In the genomic region with DNA sequence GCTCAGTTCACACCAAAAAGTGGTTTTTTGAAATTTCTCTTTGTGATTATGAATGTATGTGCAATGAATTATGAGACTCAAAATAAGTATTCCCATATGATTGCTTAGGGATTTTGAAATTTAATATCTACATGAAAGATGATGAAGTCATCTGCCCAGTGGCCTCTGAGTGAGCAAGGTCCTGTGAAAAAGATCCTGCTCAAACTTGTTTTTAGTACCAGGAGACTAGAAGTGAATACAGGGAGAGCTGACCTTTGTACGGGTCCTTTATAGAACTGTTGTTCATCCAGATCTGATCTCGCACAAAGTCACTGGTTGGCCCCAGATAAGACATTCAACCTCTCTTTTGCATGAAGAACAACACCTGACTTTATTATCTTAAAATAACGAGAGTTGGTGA, we compare ENCODE assay signal across 18 cellular contexts.
A peak's percentile ranks its signal among the peaks of the same experiment; 100 is the strongest.
DNase-seq lines count a peak whose midpoint lies in the region; ATAC-seq and TF ChIP-seq lines count a peak whose summit lies in the region.
"Had no signal": no experiment of that assay in that cellular context is flagged by ENCODE, and none has a peak within 500 bp of the region (broad histone marks: within the 10 kb centered on the region; RNA-seq: fewer than 3 reads in every experiment).

No MANE protein-coding gene starts in this region.

- H3K36me3 ChIP-seq in breast epithelium = no peaks in the 10 kb centered on the region
- H3K36me3 ChIP-seq in osteoblast (ENCODE audit: insufficient read depth, low read length) = no peaks in the 10 kb centered on the region
- H3K36me3 ChIP-seq: BLaER1, HAP-1 had no signal

- no peaks in the 10 kb centered on the region for H3K27me3 Mint-ChIP-seq in MCF 10A (ENCODE audit: insufficient read depth, unreplicated experiment)

- no peaks in the 10 kb centered on the region for H3K27me3 ChIP-seq in breast epithelium
- H3K27me3 ChIP-seq in osteoblast (ENCODE audit: insufficient read depth, low read length) = peaks cover 2% of the 10 kb centered on the region
- H3K27me3 ChIP-seq: BLaER1 had no signal

- CTCF ChIA-PET in MCF 10A (lab: Yijun Ruan, JAX) = interaction anchor here (1.4 to 2.4 kb wide), 2 partner anchors 38 to 151 kb away, joined by 3 to 10 read pairs; partner anchors contain the start of gene MAF

- H3K27ac ChIP-seq in breast epithelium = peak overlapping the region in 1 of 2 donors; percentile 26
- H3K27ac ChIP-seq in osteoblast (ENCODE audit: low read depth, low read length) = no peak overlapping the region
- H3K27ac ChIP-seq: BLaER1 had no signal

- intact Hi-C loops in MCF 10A (cut with micrococcal nuclease) = no loop called here
- intact Hi-C loops in breast epithelium (cut with DNase I; ENCODE audit: low total_unique reads) = no loop called here

- no peak overlapping the region for H2AFZ ChIP-seq in osteoblast (ENCODE audit: low read length)

- no peak for TF ChIP-seq POLR2A in breast epithelium (IDR thresholded peaks at IDR 0.05)

- no peaks in the 10 kb centered on the region for H4K20me1 ChIP-seq in osteoblast (ENCODE audit: insufficient read depth, low read length)
- H4K20me1 ChIP-seq: BLaER1 had no signal

- no peaks in the 10 kb centered on the region for H3K9me3 ChIP-seq in breast epithelium
- H3K9me3 ChIP-seq in osteoblast (ENCODE audit: low read depth, low read length) = peaks cover 3% of the 10 kb centered on the region
- H3K9me3 ChIP-seq: BLaER1, HAP-1 had no signal

- POLR2A ChIA-PET in MCF 10A (lab: Yijun Ruan, JAX) = interaction anchor here (0.6 to 3.5 kb wide), 16 partner anchors 9 to 151 kb away, joined by 3 to 18 read pairs (median 4); partner anchors contain the start of gene MAF

- H3K4me2 ChIP-seq in osteoblast (ENCODE audit: insufficient read depth, low read length) = no peak overlapping the region
- H3K4me2 ChIP-seq: BLaER1 had no signal

- no peaks in the 10 kb centered on the region for H3K79me2 ChIP-seq in osteoblast (ENCODE audit: insufficient read depth, low read length)

- ATAC-seq in GM21360 (IDR thresholded peaks at IDR 0.05; ENCODE audit: unreplicated experiment) (no peak), GM21423 (IDR thresholded peaks at IDR 0.05; ENCODE audit: unreplicated experiment) (no peak), HG02870 (IDR thresholded peaks at IDR 0.05; ENCODE audit: unreplicated experiment) (no peak)
- ATAC-seq: PC-3 had no signal

- peak overlapping the region; percentile 9 for H3K27ac Mint-ChIP-seq in MCF 10A (ENCODE audit: low read depth, unreplicated experiment)

- no peak overlapping the region for H3K4me3 Mint-ChIP-seq in MCF 10A (ENCODE audit: unreplicated experiment)

- TF ChIP-seq CTCF in MCF 10A (IDR thresholded peaks at IDR 0.05; ENCODE audit: unreplicated experiment) = no peak
- TF ChIP-seq CTCF in breast epithelium (IDR thresholded peaks at IDR 0.05) = no peak
- TF ChIP-seq CTCF in osteoblast (IDR thresholded peaks at IDR 0.05; ENCODE audit: extremely low read depth, low read depth, low read length) = no peak

- no peak overlapping the region for H3K4me3 ChIP-seq in breast epithelium
- H3K4me3 ChIP-seq in osteoblast (ENCODE audit: insufficient read depth, low read length) = no peak overlapping the region
- H3K4me3 ChIP-seq: BLaER1, HAP-1 had no signal

- no TSS peak for BruUV-seq in MCF 10A (replicated peaks; lab: Mats Ljungman, UMichigan)

- H3K9me3 Mint-ChIP-seq in MCF 10A (ENCODE audit: unreplicated experiment) = no peaks in the 10 kb centered on the region

- no peaks in the 10 kb centered on the region for H3K36me3 Mint-ChIP-seq in MCF 10A (ENCODE audit: insufficient read depth, unreplicated experiment)

- H3K4me1 Mint-ChIP-seq in MCF 10A (ENCODE audit: insufficient read depth, unreplicated experiment) = peaks cover 39% of the 10 kb centered on the region

- H3K4me1 ChIP-seq in breast epithelium (peaks cover 0 to 16% of the 10 kb centered on the region in 2 donors), osteoblast (ENCODE audit: insufficient read depth, low read length) (peaks cover 13% of the 10 kb centered on the region)
- H3K4me1 ChIP-seq: HAP-1 had no signal

- DNase-seq in MCF 10A (ENCODE audit: unreplicated experiment) (peak; percentile 47), breast epithelium (ENCODE audit: low spot score in 2 of 2) (no peak), fibroblast of peridontal ligament (ENCODE audit: extremely low read depth) (peak; percentile 35), osteoblast (ENCODE audit: insufficient read length, low spot score, missing footprints) (peak; percentile 58), SIG-M5 treated with dmso at 0.1 percent for 504 hours (lab: John Stamatoyannopoulos, UW; ENCODE audit: unreplicated experiment) (no peak)
- DNase-seq: 8988T; NCI-H1048; NCI-H1694; NCI-H2107; NCI-H345; NCI-H526 treated with DMSO at 0.1 percent for 48 hours; NK-92 treated with Interleukin-12 subunit alpha and Interleukin-12 subunit beta, amount 100 ng/mL, for 24 hours; PC-3 had no signal

Comparison
In these comparisons a context has a peak if more than half of its experiments do, and no peak if none do; other contexts are left out.
1. DNase-seq: peak in MCF 10A (single experiment), fibroblast of peridontal ligament (single experiment) and osteoblast (single experiment); none in breast epithelium (0 of 2) and SIG-M5 treated with dmso at 0.1 percent for 504 hours (single experiment).